ENCODE assay signal across 8 cellular contexts in the genomic region with DNA sequence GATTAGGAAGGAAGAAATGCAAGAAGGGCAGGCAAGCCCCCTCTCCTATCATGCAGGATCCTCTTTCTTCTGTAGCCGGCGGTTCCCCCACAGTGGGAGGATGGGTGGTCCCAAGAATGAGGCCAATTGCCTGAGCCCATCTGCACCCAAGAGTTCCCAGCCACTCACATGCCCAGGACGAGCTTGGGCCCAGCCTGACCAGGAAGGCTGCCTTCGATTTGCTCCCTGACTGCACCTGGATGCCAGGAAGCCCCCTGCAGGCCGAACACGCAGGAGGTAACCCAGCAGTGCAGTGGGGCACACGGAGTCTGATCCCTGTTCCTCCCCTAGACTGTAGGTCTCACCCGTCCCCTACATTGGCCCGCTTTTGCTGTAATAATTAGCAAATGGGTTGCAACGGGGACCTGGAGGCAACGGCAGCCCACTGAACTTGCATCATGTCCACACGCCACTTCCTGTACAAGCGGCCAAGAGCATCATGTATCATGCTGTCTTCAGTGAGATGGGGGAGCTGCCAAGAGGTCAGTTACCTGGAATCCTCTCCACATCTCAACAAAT.
DNase-seq lines count a peak whose midpoint lies in the region; ATAC-seq and TF ChIP-seq lines count a peak whose summit lies in the region.

No MANE protein-coding gene starts in this region.

- DNase-seq in GM23248 (no peak), T-cell (peak in 2 of 34 experiments; percentile 2 to 13), foreskin keratinocyte (no peak), retinal pigment epithelial cell (ENCODE audit: low read depth) (no peak), NCI-H1105 (lab: John Stamatoyannopoulos, UW) (no peak), RPMI8226 (no peak)
- DNase-seq in stimulated activated CD4-positive, alpha-beta T cell treated with anti-CD3 and anti-CD28 coated beads, Interleukin-15, amount 100 ng/mL, for 24 hours: no peak

- peak overlapping the region in 2 of 3 donors; percentile 61 to 86 for H3K4me3 Mint-ChIP-seq in T-cell

- H3K4me3 ChIP-seq in GM23248 (no peak overlapping the region), retinal pigment epithelial cell (ENCODE audit: low read length) (no peak overlapping the region)

- 92% methylated on average over 13 of the region's 13 CpGs for WGBS in GM23248 (ENCODE audit: low coverage in 1 of 2, low lambda C conversion rate in 2 of 2, missing lambda C conversion rate in 2 of 2), 2 experiments

- H3K9me3 ChIP-seq in GM23248 (ENCODE audit: low read depth): no peaks in the 10 kb centered on the region

- H3K9ac ChIP-seq in GM23248: peak overlapping the region; percentile 88

- H3K27ac Mint-ChIP-seq in T-cell: peak overlapping the region; percentile 53 to 94

- CTCF ChIA-PET in T-cell (lab: Charles Lee): no interaction called here

- H3K27me3 Mint-ChIP-seq in T-cell: no peaks in the 10 kb centered on the region

- no peak for ATAC-seq in T-cell (replicated peaks in 1 of 4)
- ATAC-seq in foreskin keratinocyte: no peak
- ATAC-seq in HG03442 (IDR thresholded peaks at IDR 0.05; ENCODE audit: unreplicated experiment): no peak

- H3K27ac ChIP-seq in GM23248 (peak overlapping the region; percentile 81), foreskin keratinocyte (peak overlapping the region; percentile 1)

- H3K4me1 ChIP-seq in GM23248 (ENCODE audit: insufficient read depth): peaks cover 9% of the 10 kb centered on the region; the same call in 1 of the 2 replicates
- H3K4me1 ChIP-seq in foreskin keratinocyte: no peaks in the 10 kb centered on the region

- in situ Hi-C loops in GM23248 (cut with MboI): loop anchor here (25.0 kb wide), 1 partner anchor 871 kb away; the partner anchor contains the start of gene MMP2

- peaks cover 7% of the 10 kb centered on the region for H3K36me3 Mint-ChIP-seq in T-cell

- POLR2A ChIA-PET in T-cell (lab: Charles Lee): no interaction called here

- H2AFZ ChIP-seq in GM23248: peak overlapping the region; percentile 86; the same call in 1 of the 2 replicates

- H3K9me2 ChIP-seq in GM23248 (ENCODE audit: insufficient read depth): no peaks in the 10 kb centered on the region

- no peaks in the 10 kb centered on the region for H3K9me3 Mint-ChIP-seq in T-cell

- peaks cover 20% of the 10 kb centered on the region; the same call in 1 of the 2 replicates for H3F3A ChIP-seq in GM23248 (ENCODE audit: insufficient read depth)

- H3K36me3 ChIP-seq in GM23248 (ENCODE audit: low read depth): no peaks in the 10 kb centered on the region

- no peaks in the 10 kb centered on the region for H4K20me1 ChIP-seq in GM23248 (ENCODE audit: insufficient read depth)

- H3K79me2 ChIP-seq in GM23248 (ENCODE audit: insufficient read depth): no peaks in the 10 kb centered on the region

- TF ChIP-seq CTCF in foreskin keratinocyte (conservative IDR thresholded peaks at IDR 0.05) (no peak), retinal pigment epithelial cell (conservative IDR thresholded peaks at IDR 0.05; ENCODE audit: low read depth, low read length) (peak; percentile 8)

- H3K4me2 ChIP-seq in GM23248 (ENCODE audit: unreplicated experiment): no peak overlapping the region

- H3K27me3 ChIP-seq in GM23248 (replicated peaks; ENCODE audit: insufficient read depth) (no peaks in the 10 kb centered on the region), foreskin keratinocyte (no peaks in the 10 kb centered on the region)

- H3K4me1 Mint-ChIP-seq in T-cell: peaks cover 28 to 29% (median 29%) of the 10 kb centered on the region in 3 donors
